In the genomic region with DNA sequence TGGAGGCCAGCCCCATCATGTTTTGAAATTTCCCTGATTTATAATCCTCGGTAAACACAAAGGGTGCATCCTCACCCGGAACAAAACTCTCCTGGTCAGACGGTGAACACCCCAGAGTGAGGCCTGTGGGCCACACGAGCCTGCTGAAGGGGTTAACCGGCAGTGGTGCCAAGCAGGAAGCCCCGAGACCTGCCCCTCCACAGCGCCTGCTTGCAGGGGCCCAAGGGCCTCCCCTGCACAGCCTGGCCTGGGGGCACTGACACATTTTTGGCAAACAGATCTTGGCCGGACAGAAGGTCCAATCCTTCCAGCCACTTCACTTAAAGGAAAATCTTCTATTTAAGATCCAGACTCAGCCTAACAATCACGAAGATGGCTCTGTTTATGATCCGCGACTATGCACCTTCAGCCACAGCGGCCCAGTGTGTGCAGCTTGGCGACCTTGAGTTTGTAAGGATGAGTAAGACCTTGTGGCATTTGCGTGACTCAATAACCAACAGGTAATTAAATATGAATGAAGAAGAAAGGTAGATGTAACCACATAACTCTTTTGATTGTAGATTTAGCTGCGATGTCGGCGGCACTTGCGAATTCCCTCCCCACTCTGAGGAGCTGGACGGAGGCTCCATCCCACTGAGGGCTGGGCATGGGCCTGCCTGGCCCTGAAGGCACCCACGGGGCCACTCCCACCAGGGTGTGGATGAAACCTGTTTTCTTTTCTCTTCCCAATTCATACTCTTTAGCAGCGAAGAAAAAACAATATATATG, we compare ENCODE assay signal across 15 cellular contexts.
A peak's percentile ranks its signal among the peaks of the same experiment; 100 is the strongest.
DNase-seq lines count a peak whose midpoint lies in the region; ATAC-seq and TF ChIP-seq lines count a peak whose summit lies in the region.
"Had no signal": no experiment of that assay in that cellular context is flagged by ENCODE, and none has a peak within 500 bp of the region (broad histone marks: within the 10 kb centered on the region; RNA-seq: fewer than 3 reads in every experiment).

No MANE protein-coding gene starts in this region.

- DNase-seq in DND-41 (no peak), WERI-Rb-1 (peak; percentile 3), posterior vena cava (ENCODE audit: low spot score) (peak; percentile 68), OCI-M1 (lab: John Stamatoyannopoulos, UW) (no peak), foreskin keratinocyte (no peak)
- DNase-seq: CD4-positive, CD25-positive, alpha-beta regulatory T cell; COR-L47; GF-D8; NCI-H1105 treated with DMSO at 0.1 percent for 48 hours; NCI-H1694; NCI-H774 had no signal

- H3K9me3 ChIP-seq in BLaER1 (no peaks in the 10 kb centered on the region), DND-41 (ENCODE audit: insufficient read depth, low read length, severe bottlenecking) (no peaks in the 10 kb centered on the region), WERI-Rb-1 (ENCODE audit: severe bottlenecking) (no peaks in the 10 kb centered on the region)
- H3K9me3 ChIP-seq: HAP-1 had no signal

- H3K4me1 ChIP-seq in BLaER1 (peaks cover 97% of the 10 kb centered on the region), DND-41 (ENCODE audit: insufficient read depth, low read length) (peaks cover 91% of the 10 kb centered on the region), foreskin keratinocyte (no peaks in the 10 kb centered on the region)
- H3K4me1 ChIP-seq: HAP-1 had no signal

- H3K36me3 ChIP-seq in BLaER1 = no peaks in the 10 kb centered on the region
- peaks cover 50% of the 10 kb centered on the region for H3K36me3 ChIP-seq in DND-41 (ENCODE audit: insufficient read depth, low read length)
- H3K36me3 ChIP-seq in WERI-Rb-1 = no peaks in the 10 kb centered on the region
- H3K36me3 ChIP-seq: HAP-1, SJSA1 had no signal

- H4K20me1 ChIP-seq in BLaER1 (no peaks in the 10 kb centered on the region), DND-41 (ENCODE audit: insufficient read depth, low read length) (peaks cover 5% of the 10 kb centered on the region; the same call in 1 of the 2 replicates)

- H3K27ac ChIP-seq in BLaER1 (0 out of 2 replicates have a peak overlapping the region, but pooled peaks have one; percentile 16), DND-41 (ENCODE audit: low read length) (peak overlapping the region; percentile 89), WERI-Rb-1 (no peak overlapping the region), foreskin keratinocyte (no peak overlapping the region)
- H3K27ac ChIP-seq: SJSA1 had no signal

- H3K4me2 ChIP-seq in BLaER1 = peak overlapping the region; percentile 84
- no peak overlapping the region for H3K4me2 ChIP-seq in DND-41 (ENCODE audit: insufficient read depth, low read length)

- no peak overlapping the region for H2AFZ ChIP-seq in DND-41 (ENCODE audit: low read depth, low read length)

- TF ChIP-seq CTCF in DND-41 (IDR thresholded peaks at IDR 0.05; ENCODE audit: borderline replicate concordance, extremely low read depth, low read length, poor library complexity, severe bottlenecking) (no peak), WERI-Rb-1 (IDR thresholded peaks at IDR 0.05; ENCODE audit: low read depth, low read length) (no peak), foreskin keratinocyte (conservative IDR thresholded peaks at IDR 0.05) (no peak)

- H3K4me3 ChIP-seq in BLaER1 (no peak overlapping the region), DND-41 (ENCODE audit: low read depth in 1 of 2, low read length in 2 of 2) (no peak overlapping the region), WERI-Rb-1 (ENCODE audit: low read depth, low read length) (no peak overlapping the region)
- H3K4me3 ChIP-seq: HAP-1, SJSA1 had no signal

- H3K79me2 ChIP-seq in DND-41 (ENCODE audit: insufficient read depth, low read length) = peaks cover 91% of the 10 kb centered on the region

- no peaks in the 10 kb centered on the region for H3K27me3 ChIP-seq in BLaER1
- H3K27me3 ChIP-seq in DND-41 (ENCODE audit: insufficient read depth, low read length, poor library complexity) = no peaks in the 10 kb centered on the region
- no peaks in the 10 kb centered on the region for H3K27me3 ChIP-seq in WERI-Rb-1 (ENCODE audit: insufficient read depth, low read depth, severe bottlenecking)
- H3K27me3 ChIP-seq in foreskin keratinocyte = no peaks in the 10 kb centered on the region
- H3K27me3 ChIP-seq: SJSA1 had no signal

- ATAC-seq in DND-41 (ENCODE audit: insufficient read depth, low read depth) (no peak), foreskin keratinocyte (no peak), HG03045 (IDR thresholded peaks at IDR 0.05; ENCODE audit: unreplicated experiment) (no peak)

- H3K9ac ChIP-seq in BLaER1 (no peak overlapping the region), DND-41 (ENCODE audit: low read depth, low read length) (peak overlapping the region; percentile 13; the same call in 1 of the 2 replicates)

- intact Hi-C loops in posterior vena cava (cut with DNase I) = no loop called here

Comparison
In these comparisons a context has a peak if more than half of its experiments do, and no peak if none do; other contexts are left out.
1. H3K27ac ChIP-seq: peak in BLaER1 (single experiment) and DND-41 (single experiment); none in WERI-Rb-1 (single experiment) and foreskin keratinocyte (single experiment).
2. DNase-seq: peak in WERI-Rb-1 (single experiment) and posterior vena cava (single experiment); none in DND-41 (single experiment), OCI-M1 (single experiment) and foreskin keratinocyte (0 of 2).